Comparison of ENCODE assay signal across 1 cellular context in the genomic region with DNA sequence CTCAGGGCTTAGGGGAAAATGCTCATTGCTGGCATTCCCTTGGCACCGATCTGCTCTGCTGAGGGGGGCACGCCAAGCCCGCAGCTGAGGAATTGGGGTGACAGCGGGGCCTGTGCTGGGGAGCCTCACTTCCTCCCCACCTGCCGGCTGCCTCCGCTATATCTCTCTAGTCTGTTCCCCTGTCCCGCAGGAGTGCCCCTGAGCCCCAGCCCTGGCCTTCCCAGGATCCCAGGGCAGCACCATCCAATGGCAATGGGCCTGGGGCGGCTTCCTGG.
TF ChIP-seq lines count a peak whose summit lies in the region.

No MANE protein-coding gene starts in this region.

TF ChIP-seq in GM12878, 131 proteins besides CTCF, POLR2A, EP300 and RAD21:
- no peak for TF ChIP-seq RBBP5 (conservative IDR thresholded peaks at IDR 0.05)
- TF ChIP-seq EZH2 (IDR thresholded peaks at IDR 0.05; ENCODE audit: borderline replicate concordance, control insufficient read depth, low read depth, low read length), result no peak
- TF ChIP-seq SP1 (IDR thresholded peaks at IDR 0.05; ENCODE audit: low read depth, low read length), result no peak
- TF ChIP-seq, protein P1, sequence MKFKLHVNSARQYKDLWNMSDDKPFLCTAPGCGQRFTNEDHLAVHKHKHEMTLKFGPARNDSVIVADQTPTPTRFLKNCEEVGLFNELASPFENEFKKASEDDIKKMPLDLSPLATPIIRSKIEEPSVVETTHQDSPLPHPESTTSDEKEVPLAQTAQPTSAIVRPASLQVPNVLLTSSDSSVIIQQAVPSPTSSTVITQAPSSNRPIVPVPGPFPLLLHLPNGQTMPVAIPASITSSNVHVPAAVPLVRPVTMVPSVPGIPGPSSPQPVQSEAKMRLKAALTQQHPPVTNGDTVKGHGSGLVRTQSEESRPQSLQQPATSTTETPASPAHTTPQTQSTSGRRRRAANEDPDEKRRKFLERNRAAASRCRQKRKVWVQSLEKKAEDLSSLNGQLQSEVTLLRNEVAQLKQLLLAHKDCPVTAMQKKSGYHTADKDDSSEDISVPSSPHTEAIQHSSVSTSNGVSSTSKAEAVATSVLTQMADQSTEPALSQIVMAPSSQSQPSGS (IDR thresholded peaks at IDR 0.05; ENCODE audit: low read length), result no peak
- TF ChIP-seq JUNB (IDR thresholded peaks at IDR 0.05), result no peak
- no peak for TF ChIP-seq GATAD2B (conservative IDR thresholded peaks at IDR 0.05; ENCODE audit: low read depth)
- TF ChIP-seq MEF2B (IDR thresholded peaks at IDR 0.05; ENCODE audit: partially characterized antibody, poor library complexity, severe bottlenecking), result no peak
- TF ChIP-seq CHD2 (IDR thresholded peaks at IDR 0.05; ENCODE audit: borderline replicate concordance, low read depth, low read length), result no peak
- no peak for TF ChIP-seq CHD4 (IDR thresholded peaks at IDR 0.05)
- no peak for TF ChIP-seq NFXL1 (IDR thresholded peaks at IDR 0.05; ENCODE audit: borderline replicate concordance)
- no peak for TF ChIP-seq HDGF (IDR thresholded peaks at IDR 0.05)
- no peak for TF ChIP-seq NRF1 (conservative IDR thresholded peaks at IDR 0.05; ENCODE audit: low read depth, low read length)
- no peak for TF ChIP-seq CBX5 (IDR thresholded peaks at IDR 0.05; ENCODE audit: low read depth)
TF ChIP-seq in GM12878: peak in this region for 0.
